In the genomic region with DNA sequence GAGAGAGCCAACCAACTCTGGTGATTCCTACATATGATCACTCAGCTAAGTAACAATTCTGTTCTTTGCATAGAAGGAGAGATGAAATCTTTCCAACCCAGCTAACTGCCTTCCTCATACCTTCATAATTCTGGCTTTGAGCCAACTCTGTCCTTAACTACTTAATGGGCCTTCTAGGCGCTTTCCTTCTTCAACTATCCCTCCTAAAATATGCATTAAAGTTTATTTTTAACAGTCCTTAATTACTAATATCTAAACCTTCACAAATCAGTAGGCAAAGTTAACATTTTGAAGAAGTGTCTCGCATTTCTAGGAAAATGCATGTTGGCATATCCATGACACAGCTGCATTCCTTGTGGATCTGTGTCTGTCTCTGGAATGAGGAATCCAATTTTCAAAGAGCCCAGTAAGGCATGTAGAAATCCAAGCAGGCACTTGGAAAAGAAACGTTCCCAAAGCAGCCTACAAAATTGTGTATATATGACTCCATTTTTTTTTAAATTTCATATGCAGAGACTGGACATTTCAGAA, we compare ENCODE assay signal across 13 cellular contexts.
A peak's percentile ranks its signal among the peaks of the same experiment; 100 is the strongest.
DNase-seq lines count a peak whose midpoint lies in the region; ATAC-seq and TF ChIP-seq lines count a peak whose summit lies in the region.
"Had no signal": no experiment of that assay in that cellular context is flagged by ENCODE, and none has a peak within 500 bp of the region (broad histone marks: within the 10 kb centered on the region; RNA-seq: fewer than 3 reads in every experiment).

No MANE protein-coding gene starts in this region.

- H3K36me3 Mint-ChIP-seq in immature natural killer cell: no peaks in the 10 kb centered on the region

- H3K4me3 ChIP-seq in cardiac muscle cell (no peak overlapping the region), SJCRH30 (peak overlapping the region; percentile 10; the same call in 1 of the 2 replicates)

- peaks cover 0 to 8% (median 5%) of the 10 kb centered on the region in 6 donors for H3K9me3 Mint-ChIP-seq in immature natural killer cell

- no peak for TF ChIP-seq CTCF in cardiac muscle cell (IDR thresholded peaks at IDR 0.05; ENCODE audit: low read depth, low read length)
- TF ChIP-seq CTCF in GM20000 (IDR thresholded peaks at IDR 0.05; ENCODE audit: extremely low read depth, missing control alignments): no peak

- H3K27ac ChIP-seq in cardiac muscle cell (no peak overlapping the region), SJCRH30 (peak overlapping the region; percentile 41)
- H3K27ac ChIP-seq: C4-2B had no signal

- intact Hi-C loops in Right ventricle myocardium superior (cut with DNase I): no loop called here

- H3K9me3 ChIP-seq in cardiac muscle cell (ENCODE audit: low read depth) (no peaks in the 10 kb centered on the region), SJCRH30 (replicated peaks) (no peaks in the 10 kb centered on the region)

- H3K4me3 Mint-ChIP-seq in immature natural killer cell: no peak overlapping the region
- H3K4me3 Mint-ChIP-seq: activated T-cell treated with anti-CD3 and anti-CD28 coated beads, Interleukin-2, amount 50 U/mL, for 24 hours had no signal

- no peak overlapping the region for H3K27ac Mint-ChIP-seq in immature natural killer cell
- H3K27ac Mint-ChIP-seq: activated T-cell treated with anti-CD3 and anti-CD28 coated beads, Interleukin-2, amount 50 U/mL, for 24 hours; progenitor cell of endocrine pancreas had no signal

- H3K27me3 Mint-ChIP-seq in immature natural killer cell (ENCODE audit: low read depth in 3 of 3): peaks cover 0 to 1% (median 0%) of the 10 kb centered on the region in 3 donors
- H3K27me3 Mint-ChIP-seq: activated T-cell treated with anti-CD3 and anti-CD28 coated beads, Interleukin-2, amount 50 U/mL, for 24 hours had no signal

- DNase-seq in cardiac muscle cell (ENCODE audit: low read depth in 1 of 2, low spot score in 1 of 2) (peak; percentile 45 to 60), Right ventricle myocardium superior (no peak), SJCRH30 (peak; percentile 48 to 70), foreskin melanocyte (peak; percentile 24), GM20000 (ENCODE audit: low spot score) (no peak), D341Med (ENCODE audit: low spot score) (no peak), pons (ENCODE audit: low spot score) (no peak), immature natural killer cell (no peak)
- DNase-seq: activated T-cell treated with anti-CD3 and anti-CD28 coated beads, Interleukin-2, amount 50 U/mL, for 24 hours; cortex of kidney; T-helper 9 cell had no signal

- H3K4me1 Mint-ChIP-seq in immature natural killer cell: no peaks in the 10 kb centered on the region

- ATAC-seq in Right ventricle myocardium superior (ENCODE audit: poor library complexity): no peak

- H3K36me3 ChIP-seq in cardiac muscle cell: no peaks in the 10 kb centered on the region
- no peaks in the 10 kb centered on the region for H3K36me3 ChIP-seq in SJCRH30

- no peaks in the 10 kb centered on the region for H3K27me3 ChIP-seq in cardiac muscle cell
- H3K27me3 ChIP-seq in SJCRH30: no peaks in the 10 kb centered on the region

- H3K4me1 ChIP-seq in cardiac muscle cell (ENCODE audit: low read depth) (peaks cover 10% of the 10 kb centered on the region), SJCRH30 (peaks cover 25% of the 10 kb centered on the region)

Comparison
In these comparisons a context has a peak if more than half of its experiments do, and no peak if none do; other contexts are left out.
1. DNase-seq: peak in cardiac muscle cell (2 of 2), SJCRH30 (2 of 2) and foreskin melanocyte (single experiment); none in Right ventricle myocardium superior (single experiment), GM20000 (single experiment), D341Med (single experiment), pons (single experiment) and immature natural killer cell (0 of 3).